Comparison of ENCODE assay signal across 17 cellular contexts in genomic region chr3:179840985-179841384, GRCh38.
DNase-seq lines count a peak whose midpoint lies in the region; ATAC-seq, FAIRE-seq and TF ChIP-seq lines count a peak whose summit lies in the region.
"Had no signal": no experiment of that assay in that cellular context is flagged by ENCODE, and none has a peak within 500 bp of the region (broad histone marks: within the 10 kb centered on the region; RNA-seq: fewer than 3 reads in every experiment).

No MANE protein-coding gene starts in this region.

- WGBS in pancreas, 2 donors: 73 to 75% methylated on average over 7 of the region's 7 CpGs

- peak; percentile 74 for DNase-seq in EL
- peak; percentile 11 for DNase-seq in NCI-H460 (ENCODE audit: extremely low read depth, low read depth)
- DNase-seq in choroid plexus epithelial cell (ENCODE audit: low read depth): peak; percentile 64
- peak; percentile 59 for DNase-seq in non-pigmented ciliary epithelial cell (ENCODE audit: low read depth)
- no peak for DNase-seq in SK-N-DZ (ENCODE audit: low spot score)
- DNase-seq in pancreas: no peak
- DNase-seq in effector memory CD4-positive, alpha-beta T cell: no peak
- DNase-seq: activated CD4-positive, CD25-positive, alpha-beta regulatory T cell; activated T-cell treated with anti-CD3 and anti-CD28 coated beads, Interleukin-2, amount 50 U/mL, for 48 hours; naive thymus-derived CD4-positive, alpha-beta T cell; NCI-H1105 treated with DMSO at 0.1 percent for 48 hours; NCI-H69; right lobe of liver; SIG-M5 had no signal

- no peak overlapping the region for H3K4me3 ChIP-seq in choroid plexus epithelial cell (ENCODE audit: low read depth, low read length)
- no peak overlapping the region for H3K4me3 ChIP-seq in pancreas
- no peak overlapping the region for H3K4me3 ChIP-seq in effector memory CD4-positive, alpha-beta T cell (ENCODE audit: insufficient read depth, low read depth, low read length, poor library complexity, severe bottlenecking)
- H3K4me3 ChIP-seq: cardiac muscle cell, right lobe of liver had no signal

- intact Hi-C loops in pancreas (cut with DNase I): no loop called here

- no peak overlapping the region for H3K27ac ChIP-seq in pancreas
- no peak overlapping the region for H3K27ac ChIP-seq in effector memory CD4-positive, alpha-beta T cell (ENCODE audit: insufficient read depth, low read length, poor library complexity, severe bottlenecking)
- H3K27ac ChIP-seq: cardiac muscle cell, right lobe of liver had no signal

- TF ChIP-seq CTCF in choroid plexus epithelial cell (conservative IDR thresholded peaks at IDR 0.05; ENCODE audit: low read depth, low read length) (no peak), pancreas (IDR thresholded peaks at IDR 0.05) (no peak)

- H3K27me3 ChIP-seq in pancreas: no peaks in the 10 kb centered on the region
- H3K27me3 ChIP-seq in effector memory CD4-positive, alpha-beta T cell (replicated peaks; ENCODE audit: control insufficient read depth, insufficient read depth, low read length, poor library complexity, severe bottlenecking): no peaks in the 10 kb centered on the region
- H3K27me3 ChIP-seq: cardiac muscle cell, right lobe of liver had no signal

- ATAC-seq in pancreas (no peak), HG03442 (IDR thresholded peaks at IDR 0.05; ENCODE audit: unreplicated experiment) (no peak)
- ATAC-seq: naive thymus-derived CD4-positive, alpha-beta T cell; right lobe of liver had no signal

- no peaks in the 10 kb centered on the region for H3K36me3 ChIP-seq in pancreas
- H3K36me3 ChIP-seq in effector memory CD4-positive, alpha-beta T cell (ENCODE audit: control insufficient read depth, insufficient read depth, low read length): no peaks in the 10 kb centered on the region
- H3K36me3 ChIP-seq: cardiac muscle cell, right lobe of liver had no signal

- no peaks in the 10 kb centered on the region for H3K4me1 ChIP-seq in pancreas
- H3K4me1 ChIP-seq in effector memory CD4-positive, alpha-beta T cell (ENCODE audit: control insufficient read depth, insufficient read depth, low read length, poor library complexity, severe bottlenecking): no peaks in the 10 kb centered on the region
- H3K4me1 ChIP-seq: right lobe of liver had no signal

- H3K9me3 ChIP-seq in pancreas: no peaks in the 10 kb centered on the region
- H3K9me3 ChIP-seq in effector memory CD4-positive, alpha-beta T cell (ENCODE audit: control insufficient read depth, low read length): no peaks in the 10 kb centered on the region
- H3K9me3 ChIP-seq: right lobe of liver had no signal

- no peak for FAIRE-seq in pancreas (lab: Jason Lieb, UNC)
- FAIRE-seq: islet of Langerhans had no signal

Comparison
In these comparisons a context has a peak if more than half of its experiments do, and no peak if none do; other contexts are left out.
1. DNase-seq: peak in EL (single experiment), NCI-H460 (single experiment), choroid plexus epithelial cell (single experiment) and non-pigmented ciliary epithelial cell (single experiment); none in SK-N-DZ (single experiment), pancreas (0 of 6) and effector memory CD4-positive, alpha-beta T cell (0 of 3).